ENCODE assay signal across 8 cellular contexts in the genomic region with DNA sequence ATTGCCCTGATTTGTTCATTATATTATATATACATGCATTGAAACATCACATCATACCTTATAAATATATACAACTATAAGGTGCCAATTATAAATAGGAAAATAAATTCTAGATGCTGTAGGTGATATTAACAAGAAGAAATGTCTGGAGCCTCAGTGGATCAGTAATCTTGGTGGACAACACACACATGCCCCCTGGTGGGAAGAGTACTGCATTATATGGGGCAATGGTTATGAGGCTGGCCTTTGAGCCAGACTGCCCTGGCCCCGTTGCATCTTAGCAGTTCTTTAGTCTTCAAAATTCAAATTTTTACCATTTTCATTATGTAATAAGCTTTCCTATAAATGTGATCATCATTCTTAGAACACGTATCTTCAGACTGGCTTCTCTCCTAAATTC.
DNase-seq lines count a peak whose midpoint lies in the region; ATAC-seq and TF ChIP-seq lines count a peak whose summit lies in the region.

No MANE protein-coding gene starts in this region.

- intact Hi-C loops in Right ventricle myocardium inferior (cut with DNase I), result no loop called here

- no peak overlapping the region for H3K27ac ChIP-seq in foreskin keratinocyte

- peak; percentile 0 to 7 for DNase-seq in stimulated activated CD4-positive, alpha-beta T cell treated with anti-CD3 and anti-CD28 coated beads, Interleukin-2, amount 100 ng/mL, for 48 hours
- DNase-seq in stimulated activated CD4-positive, alpha-beta T cell treated with anti-CD3 and anti-CD28 coated beads, Interleukin-4, amount 100 ng/mL, for 4 hours, result no peak
- peak; percentile 48 for DNase-seq in RKO (ENCODE audit: low spot score)
- DNase-seq in foreskin keratinocyte, result no peak
- DNase-seq in NCI-H774 (lab: John Stamatoyannopoulos, UW), result no peak
- no peak for DNase-seq in Right ventricle myocardium inferior (ENCODE audit: missing footprints)

- ATAC-seq in HG02973 (IDR thresholded peaks at IDR 0.05; ENCODE audit: unreplicated experiment) (peak; percentile 70), foreskin keratinocyte (no peak), HG03135 (IDR thresholded peaks at IDR 0.05; ENCODE audit: unreplicated experiment) (no peak), Right ventricle myocardium inferior (no peak)

- TF ChIP-seq CTCF in foreskin keratinocyte (conservative IDR thresholded peaks at IDR 0.05), result peak; percentile 34

- H3K27me3 ChIP-seq in foreskin keratinocyte, result no peaks in the 10 kb centered on the region

- no peaks in the 10 kb centered on the region for H3K4me1 ChIP-seq in foreskin keratinocyte

Comparison
In these comparisons a context has a peak if more than half of its experiments do, and no peak if none do; other contexts are left out.
1. DNase-seq: peak in stimulated activated CD4-positive, alpha-beta T cell treated with anti-CD3 and anti-CD28 coated beads, Interleukin-2, amount 100 ng/mL, for 48 hours (2 of 2) and RKO (single experiment); none in stimulated activated CD4-positive, alpha-beta T cell treated with anti-CD3 and anti-CD28 coated beads, Interleukin-4, amount 100 ng/mL, for 4 hours (0 of 2), foreskin keratinocyte (0 of 2), NCI-H774 (single experiment) and Right ventricle myocardium inferior (single experiment).